In the genomic region with DNA sequence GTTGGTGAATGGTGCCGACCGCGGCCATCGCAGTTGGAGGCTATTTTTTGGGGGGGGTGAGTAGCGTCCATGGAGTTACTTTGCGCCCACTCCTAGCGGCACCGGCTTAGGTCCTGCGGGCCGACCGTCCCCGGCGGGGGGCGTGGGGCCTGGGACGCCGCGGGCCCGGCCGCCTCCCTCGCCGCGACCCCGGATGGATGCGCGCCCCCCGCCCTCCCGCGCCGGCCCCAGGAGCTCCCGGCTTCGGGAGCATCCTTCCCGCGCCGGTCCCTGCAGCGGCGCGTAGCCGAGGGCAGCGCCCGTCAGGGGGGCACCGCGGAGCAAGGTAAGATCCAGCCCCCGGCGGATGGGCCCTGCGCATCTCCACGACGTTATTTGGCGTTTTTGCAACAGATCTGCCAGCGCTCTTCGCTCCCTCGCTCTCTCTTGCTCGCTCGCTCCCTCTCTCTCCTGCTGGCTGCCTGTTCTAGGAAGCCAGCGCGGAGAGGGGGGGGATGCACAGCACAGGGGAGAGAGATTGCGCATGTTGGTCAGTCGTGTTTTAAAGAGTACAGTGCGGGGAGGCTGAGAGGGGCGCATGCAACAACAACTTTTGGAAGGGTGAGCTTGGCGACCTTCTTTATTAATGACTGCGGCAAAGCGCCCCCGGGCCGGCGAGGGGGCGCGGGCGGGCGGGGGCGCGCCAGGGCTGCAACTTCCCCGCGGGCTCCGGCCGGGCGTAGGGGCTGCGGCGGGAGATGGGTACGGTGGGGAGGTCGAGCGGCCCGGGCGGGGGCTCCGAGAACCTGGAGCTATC, we compare ENCODE assay signal across 8 cellular contexts. TPM values are rescaled to one million over a fixed set of nuclear protein-coding genes. Genes with fewer than 3 reads are reported as not detected.
DNase-seq lines count a peak whose midpoint lies in the region; ATAC-seq lines count a peak whose summit lies in the region.

No MANE protein-coding gene starts in this region.

- no peaks in the 10 kb centered on the region for H3K9me3 Mint-ChIP-seq in activated CD8-positive, alpha-beta memory T cell treated with anti-CD3 and anti-CD28 coated beads, Interleukin-2, amount 10 ng/mL, durations not matched to agents 7 days and 5 days (ENCODE audit: low read depth)
- H3K9me3 Mint-ChIP-seq in effector memory CD8-positive, alpha-beta T cell: no peaks in the 10 kb centered on the region

- peak overlapping the region; percentile 92 for H3K4me3 ChIP-seq in GM08714 (ENCODE audit: low read length)

- peaks cover 30% of the 10 kb centered on the region for H3K4me1 Mint-ChIP-seq in activated CD8-positive, alpha-beta memory T cell treated with anti-CD3 and anti-CD28 coated beads, Interleukin-2, amount 10 ng/mL, durations not matched to agents 7 days and 5 days
- peaks cover 31 to 33% of the 10 kb centered on the region in 2 donors for H3K4me1 Mint-ChIP-seq in effector memory CD8-positive, alpha-beta T cell (ENCODE audit: low read depth in 2 of 2)

- peak overlapping the region; percentile 99 for H3K4me3 Mint-ChIP-seq in activated CD8-positive, alpha-beta memory T cell treated with anti-CD3 and anti-CD28 coated beads, Interleukin-2, amount 10 ng/mL, durations not matched to agents 7 days and 5 days
- peak overlapping the region; percentile 93 to 94 for H3K4me3 Mint-ChIP-seq in effector memory CD8-positive, alpha-beta T cell

- peaks cover 3% of the 10 kb centered on the region for H3K36me3 Mint-ChIP-seq in activated CD8-positive, alpha-beta memory T cell treated with anti-CD3 and anti-CD28 coated beads, Interleukin-2, amount 10 ng/mL, durations not matched to agents 7 days and 5 days
- peaks cover 58% of the 10 kb centered on the region for H3K36me3 Mint-ChIP-seq in effector memory CD8-positive, alpha-beta T cell (ENCODE audit: insufficient read depth)

- CTCF ChIA-PET in activated CD8-positive, alpha-beta memory T cell treated with anti-CD3 and anti-CD28 coated beads, Interleukin-2, amount 10 ng/mL, durations not matched to agents 7 days and 5 days (lab: Charles Lee): interaction anchor here (0.7 to 3.9 kb wide), 13 partner anchors 12 to 379 kb away, joined by 3 to 26 read pairs (median 7); partner anchors contain the start of genes CDKN2AIPNL and UBE2B

- DNase-seq in NCI-H748 (lab: John Stamatoyannopoulos, UW; ENCODE audit: unreplicated experiment): peak; percentile 82
- DNase-seq in activated CD8-positive, alpha-beta memory T cell treated with anti-CD3 and anti-CD28 coated beads, Interleukin-2, amount 10 ng/mL, durations not matched to agents 7 days and 5 days: peak; percentile 80
- peak; percentile 51 to 57 (median 54) for DNase-seq in effector memory CD8-positive, alpha-beta T cell
- DNase-seq in lung microvascular endothelial cell (ENCODE audit: low read depth in 2 of 2): peak; percentile 82 to 89
- peak; percentile 36 for DNase-seq in stimulated activated CD8-positive, alpha-beta memory T cell treated with anti-CD3 and anti-CD28 coated beads, Interleukin-12 subunit alpha, Interleukin-12 subunit beta, amount 100 ng/mL, for 1 hour (ENCODE audit: low read depth)

- peak overlapping the region; percentile 97 for H3K27ac Mint-ChIP-seq in activated CD8-positive, alpha-beta memory T cell treated with anti-CD3 and anti-CD28 coated beads, Interleukin-2, amount 10 ng/mL, durations not matched to agents 7 days and 5 days
- H3K27ac Mint-ChIP-seq in effector memory CD8-positive, alpha-beta T cell: peak overlapping the region; percentile 99

- H3K27me3 Mint-ChIP-seq in activated CD8-positive, alpha-beta memory T cell treated with anti-CD3 and anti-CD28 coated beads, Interleukin-2, amount 10 ng/mL, durations not matched to agents 7 days and 5 days: peaks cover 6% of the 10 kb centered on the region
- no peaks in the 10 kb centered on the region for H3K27me3 Mint-ChIP-seq in effector memory CD8-positive, alpha-beta T cell

- ATAC-seq in HG03066 (IDR thresholded peaks at IDR 0.05; ENCODE audit: low read depth, unreplicated experiment) (peak; percentile 19), GM18519 (IDR thresholded peaks at IDR 0.05; ENCODE audit: low FRiP score, unreplicated experiment) (no peak)
- peak; percentile 14 for ATAC-seq in activated CD8-positive, alpha-beta memory T cell treated with anti-CD3 and anti-CD28 coated beads, Interleukin-2, amount 10 ng/mL, durations not matched to agents 7 days and 5 days
- peak; percentile 14 for ATAC-seq in effector memory CD8-positive, alpha-beta T cell (replicated peaks)

RNA-seq across cellular contexts. Expression of gene JADE2, which starts 0.4 kb away (rescaled TPM):
- 10 to 100 TPM; 88.1 to 98.4 TPM for total RNA-seq in activated CD8-positive, alpha-beta memory T cell treated with anti-CD3 and anti-CD28 coated beads, Interleukin-2, amount 10 ng/mL, durations not matched to agents 7 days and 5 days
- 11.8 and 17.5 TPM in 2 replicates for total RNA-seq in lung microvascular endothelial cell
